In the genomic region with DNA sequence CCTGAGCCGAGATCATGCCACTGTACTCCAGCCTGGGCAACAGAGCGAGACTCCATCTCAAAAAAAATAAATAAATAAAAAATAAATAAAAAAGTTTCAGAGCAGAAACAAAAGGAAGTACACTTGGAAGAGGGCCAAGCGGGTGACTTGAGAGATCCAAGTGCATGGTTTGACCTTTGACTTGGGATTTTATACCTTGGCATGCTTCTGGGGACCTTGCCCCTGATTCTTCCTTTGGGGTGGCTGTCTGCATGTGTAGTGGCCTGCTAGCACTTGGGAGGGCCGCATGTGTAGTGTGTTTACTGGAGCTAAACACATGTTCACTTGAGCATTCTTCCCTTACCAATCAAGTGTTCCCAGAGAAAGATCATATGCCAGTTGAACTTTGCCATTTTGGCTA, we compare ENCODE assay signal across 23 cellular contexts.
"Had no signal": no experiment of that assay in that cellular context is flagged by ENCODE, and none has a peak within 500 bp of the region (broad histone marks: within the 10 kb centered on the region; RNA-seq: fewer than 3 reads in every experiment).

No MANE protein-coding gene starts in this region.

- DNase-seq: glutamatergic neuron; heart left ventricle; hypothalamus; immature natural killer cell; kidney; left ventricle myocardium inferior; midbrain; naive thymus-derived CD8-positive, alpha-beta T cell; nucleus accumbens; pancreas; posterior cingulate gyrus; retina; right cardiac atrium; spleen; stimulated activated CD4-positive, alpha-beta T cell treated with anti-CD3 and anti-CD28 coated beads, Interleukin-4, amount 100 ng/mL, for 24 hours; stimulated activated naive CD4-positive, alpha-beta T cell; tibial artery; upper lobe of left lung had no signal

- H3K27ac ChIP-seq: heart left ventricle, left ventricle myocardium inferior, pancreas, prostate gland, skin epidermis, spleen, tibial artery, upper lobe of left lung had no signal

- H3K4me1 ChIP-seq: prostate gland had no signal

- H3K9me3 ChIP-seq: pancreas, prostate gland, tibial artery, upper lobe of left lung had no signal

- H3K27me3 ChIP-seq: heart left ventricle, pancreas, spleen, tibial artery, upper lobe of left lung had no signal

- H3K36me3 ChIP-seq: heart left ventricle, left ventricle myocardium inferior, pancreas, prostate gland, spleen, tibial artery, upper lobe of left lung had no signal

- ATAC-seq: heart left ventricle; naive thymus-derived CD8-positive, alpha-beta T cell; pancreas; right cardiac atrium; sciatic nerve; stimulated activated effector memory CD8-positive, alpha-beta T cell treated with anti-CD3 and anti-CD28 coated beads, Interleukin-12 subunit alpha, Interleukin-12 subunit beta, amount 100 ng/mL, for 72 hours had no signal

- H3K4me3 ChIP-seq: heart left ventricle, left ventricle myocardium inferior, lung, pancreas, prostate gland, skin epidermis, spleen, tibial artery, upper lobe of left lung had no signal
